Comparison of ENCODE assay signal across 26 cellular contexts in genomic region chr4:75821966-75822365, GRCh38.
DNase-seq lines count a peak whose midpoint lies in the region; ATAC-seq and TF ChIP-seq lines count a peak whose summit lies in the region.
"Had no signal": no experiment of that assay in that cellular context is flagged by ENCODE, and none has a peak within 500 bp of the region (broad histone marks: within the 10 kb centered on the region; RNA-seq: fewer than 3 reads in every experiment).

No MANE protein-coding gene starts in this region.

- H3K27ac Mint-ChIP-seq in activated naive CD8-positive, alpha-beta T cell treated with anti-CD3 and anti-CD28 coated beads for 36 hours = no peak overlapping the region
- H3K27ac Mint-ChIP-seq: activated B cell treated with CpG ODN at 0.5 μM for 24 hours; activated naive CD8-positive, alpha-beta T cell treated with anti-CD3 and anti-CD28 coated beads, Interleukin-2, amount 10 ng/mL, durations not matched to agents 7 days and 5 days; stimulated activated memory B cell treated with anti-CD40 and anti-IgM and Interleukin-4, amounts not matched to agents 10 μg/mL and 1 μg/mL and 100 μg/mL, for 72 hours had no signal

- H3K4me3 ChIP-seq in AG04450 (ENCODE audit: low read depth, low read length) (no peak overlapping the region), fibroblast of the aortic adventitia (ENCODE audit: low read depth, low read length) (no peak overlapping the region)
- H3K4me3 ChIP-seq: BLaER1 treated with 17β-estradiol and CSF1 and Interleukin-3, amounts not matched to agents 10 nM and 100 nM; testis had no signal

- CTCF ChIA-PET in AG04450 (lab: Charles Lee) = no interaction called here

- H3K4me1 Mint-ChIP-seq in activated naive CD8-positive, alpha-beta T cell treated with anti-CD3 and anti-CD28 coated beads for 36 hours = no peaks in the 10 kb centered on the region
- H3K4me1 Mint-ChIP-seq: activated B cell treated with CpG ODN at 0.5 μM for 24 hours; activated naive CD8-positive, alpha-beta T cell treated with anti-CD3 and anti-CD28 coated beads, Interleukin-2, amount 10 ng/mL, durations not matched to agents 7 days and 5 days; naive B cell; stimulated activated memory B cell treated with anti-CD40 and anti-IgM and Interleukin-4, amounts not matched to agents 10 μg/mL and 1 μg/mL and 100 μg/mL, for 72 hours had no signal

- DNase-seq in AG04450 (ENCODE audit: low read depth, low spot score) (peak; percentile 27), HS-27A (ENCODE audit: low read depth) (peak; percentile 54), astrocyte of the hippocampus (ENCODE audit: low read depth, low spot score) (peak; percentile 63), fibroblast of the aortic adventitia (ENCODE audit: low read depth) (peak; percentile 35), NCI-H187 (lab: John Stamatoyannopoulos, UW) (no peak)
- no peak for DNase-seq in activated naive CD8-positive, alpha-beta T cell treated with anti-CD3 and anti-CD28 coated beads for 36 hours
- DNase-seq: activated B cell treated with CpG ODN at 0.5 μM for 24 hours; activated CD4-positive, alpha-beta T cell treated with anti-CD3 and anti-CD28 coated beads, Interleukin-2, amount 50 U/mL, for 48 hours; activated CD8-positive, alpha-beta memory T cell treated with anti-CD3 and anti-CD28 coated beads, Interleukin-2, amount 50 U/mL, for 48 hours; activated effector memory CD4-positive, alpha-beta T cell treated with Interleukin-2 at 50 U/mL for 16 hours; activated naive CD8-positive, alpha-beta T cell treated with anti-CD3 and anti-CD28 coated beads, Interleukin-2, amount 10 ng/mL, durations not matched to agents 7 days and 5 days; brain microvascular endothelial cell; left colon; naive B cell; NCI-H146; NCI-H2171; NCI-H524; NK-92 treated with Interleukin-12 subunit alpha and Interleukin-12 subunit beta, amount 100 ng/mL, for 24 hours; occipital lobe; stimulated activated CD4-positive, alpha-beta T cell treated with anti-CD3 and anti-CD28 coated beads, Interleukin-4, amount 100 ng/mL, for 1 hour; testis had no signal

- H3K9me3 Mint-ChIP-seq in activated naive CD8-positive, alpha-beta T cell treated with anti-CD3 and anti-CD28 coated beads for 36 hours = no peaks in the 10 kb centered on the region
- H3K9me3 Mint-ChIP-seq: activated B cell treated with CpG ODN at 0.5 μM for 24 hours; activated naive CD8-positive, alpha-beta T cell treated with anti-CD3 and anti-CD28 coated beads, Interleukin-2, amount 10 ng/mL, durations not matched to agents 7 days and 5 days; naive B cell; stimulated activated memory B cell treated with anti-CD40 and anti-IgM and Interleukin-4, amounts not matched to agents 10 μg/mL and 1 μg/mL and 100 μg/mL, for 72 hours had no signal

- no peak for ATAC-seq in HG02623 (IDR thresholded peaks at IDR 0.05; ENCODE audit: unreplicated experiment)
- no peak for ATAC-seq in activated CD4-positive, CD25-positive, alpha-beta regulatory T cell treated with anti-CD3 and anti-CD28 coated beads, Interleukin-2, amount 50 U/mL, for 24 hours
- ATAC-seq: left colon; Panc1; stimulated activated memory B cell treated with anti-CD40 and anti-IgM and Interleukin-4, amounts not matched to agents 10 μg/mL and 1 μg/mL and 100 μg/mL, for 72 hours had no signal

- no peak overlapping the region for H3K27ac ChIP-seq in AG04450 (ENCODE audit: low read depth, low read length)
- H3K27ac ChIP-seq: BLaER1 treated with 17β-estradiol and CSF1 and Interleukin-3, amounts not matched to agents 10 nM and 100 nM; brain microvascular endothelial cell; testis had no signal

- TF ChIP-seq CTCF in AG04450 (IDR thresholded peaks at IDR 0.05; ENCODE audit: low read depth, low read length) (no peak), fibroblast of the aortic adventitia (IDR thresholded peaks at IDR 0.05; ENCODE audit: insufficient read depth, low read length) (no peak)

- no peaks in the 10 kb centered on the region for H3K27me3 Mint-ChIP-seq in activated naive CD8-positive, alpha-beta T cell treated with anti-CD3 and anti-CD28 coated beads for 36 hours
- H3K27me3 Mint-ChIP-seq: activated B cell treated with CpG ODN at 0.5 μM for 24 hours; activated naive CD8-positive, alpha-beta T cell treated with anti-CD3 and anti-CD28 coated beads, Interleukin-2, amount 10 ng/mL, durations not matched to agents 7 days and 5 days; naive B cell; stimulated activated memory B cell treated with anti-CD40 and anti-IgM and Interleukin-4, amounts not matched to agents 10 μg/mL and 1 μg/mL and 100 μg/mL, for 72 hours had no signal

- no peaks in the 10 kb centered on the region for H3K9me3 ChIP-seq in AG04450 (ENCODE audit: control insufficient read depth, insufficient read depth, low read length)
- H3K9me3 ChIP-seq: BLaER1 treated with 17β-estradiol and CSF1 and Interleukin-3, amounts not matched to agents 10 nM and 100 nM; testis had no signal

- no peak overlapping the region for H3K4me3 Mint-ChIP-seq in activated naive CD8-positive, alpha-beta T cell treated with anti-CD3 and anti-CD28 coated beads for 36 hours
- H3K4me3 Mint-ChIP-seq: activated B cell treated with CpG ODN at 0.5 μM for 24 hours; activated naive CD8-positive, alpha-beta T cell treated with anti-CD3 and anti-CD28 coated beads, Interleukin-2, amount 10 ng/mL, durations not matched to agents 7 days and 5 days; naive B cell; stimulated activated memory B cell treated with anti-CD40 and anti-IgM and Interleukin-4, amounts not matched to agents 10 μg/mL and 1 μg/mL and 100 μg/mL, for 72 hours had no signal

- H3K36me3 Mint-ChIP-seq in activated naive CD8-positive, alpha-beta T cell treated with anti-CD3 and anti-CD28 coated beads for 36 hours = no peaks in the 10 kb centered on the region
- H3K36me3 Mint-ChIP-seq: naive B cell; stimulated activated memory B cell treated with anti-CD40 and anti-IgM and Interleukin-4, amounts not matched to agents 10 μg/mL and 1 μg/mL and 100 μg/mL, for 72 hours had no signal

- H3K27me3 ChIP-seq in AG04450 (ENCODE audit: control insufficient read depth, insufficient read depth, low read length) = no peaks in the 10 kb centered on the region
- H3K27me3 ChIP-seq: BLaER1 treated with 17β-estradiol and CSF1 and Interleukin-3, amounts not matched to agents 10 nM and 100 nM; brain microvascular endothelial cell; testis had no signal

- POLR2A ChIA-PET in AG04450 (lab: Yijun Ruan, JAX) = no interaction called here

Comparison
In these comparisons a context has a peak if more than half of its experiments do, and no peak if none do; other contexts are left out.
1. DNase-seq: peak in AG04450 (single experiment), HS-27A (single experiment), astrocyte of the hippocampus (single experiment) and fibroblast of the aortic adventitia (single experiment); none in NCI-H187 (0 of 2) and activated naive CD8-positive, alpha-beta T cell treated with anti-CD3 and anti-CD28 coated beads for 36 hours (single experiment).